In genomic region chr11:119474682-119475596, GRCh38 we compare ENCODE assay signal across 8 cellular contexts. TPM values are rescaled to one million over a fixed set of nuclear protein-coding genes. Genes with fewer than 3 reads are reported as not detected.
DNase-seq lines count a peak whose midpoint lies in the region; ATAC-seq and TF ChIP-seq lines count a peak whose summit lies in the region.

No MANE protein-coding gene starts in this region.

- no peak overlapping the region for H3K4me3 Mint-ChIP-seq in progenitor cell of endocrine pancreas (ENCODE audit: low read depth)

- no peaks in the 10 kb centered on the region for H4K20me1 ChIP-seq in Loucy (ENCODE audit: insufficient read depth, low read length, poor library complexity, severe bottlenecking)

- H3K9me3 Mint-ChIP-seq in progenitor cell of endocrine pancreas (ENCODE audit: low read depth), result no peaks in the 10 kb centered on the region

- H3K9ac ChIP-seq in Loucy (ENCODE audit: low read depth, low read length, poor library complexity, severe bottlenecking) (no peak overlapping the region), adipocyte (ENCODE audit: low read length) (peak overlapping the region; percentile 72)

- peak; percentile 86 for ATAC-seq in Right ventricle myocardium superior (ENCODE audit: poor library complexity)
- ATAC-seq in GM21528 (IDR thresholded peaks at IDR 0.05; ENCODE audit: low FRiP score, unreplicated experiment), result no peak
- no peak for ATAC-seq in HG03039 (IDR thresholded peaks at IDR 0.05; ENCODE audit: unreplicated experiment)

- H2AFZ ChIP-seq in Loucy (ENCODE audit: low read length), result no peak overlapping the region

- no peaks in the 10 kb centered on the region for H3K79me2 ChIP-seq in Loucy (ENCODE audit: insufficient read depth, low read length)

- H3K4me1 Mint-ChIP-seq in progenitor cell of endocrine pancreas (ENCODE audit: low read depth), result no peaks in the 10 kb centered on the region

- H3K4me1 ChIP-seq in Loucy (ENCODE audit: insufficient read depth, low read length, poor library complexity, severe bottlenecking) (peaks cover under 1% of the 10 kb centered on the region), adipocyte (ENCODE audit: control insufficient read depth, insufficient read depth, low read length) (peaks cover 45% of the 10 kb centered on the region)

- peaks cover 46% of the 10 kb centered on the region for H3K27me3 Mint-ChIP-seq in progenitor cell of endocrine pancreas

- no peak overlapping the region for H3K27ac Mint-ChIP-seq in progenitor cell of endocrine pancreas

- H3K27me3 ChIP-seq in Loucy (ENCODE audit: insufficient read depth, low read length, poor library complexity, severe bottlenecking), result no peaks in the 10 kb centered on the region
- H3K27me3 ChIP-seq in adipocyte (replicated peaks; ENCODE audit: control insufficient read depth, insufficient read depth, low read length), result no peaks in the 10 kb centered on the region

- H3F3A ChIP-seq in Loucy (ENCODE audit: low read depth), result no peaks in the 10 kb centered on the region

- H3K9me3 ChIP-seq in Loucy (ENCODE audit: insufficient read depth, low read depth, low read length) (no peaks in the 10 kb centered on the region), adipocyte (ENCODE audit: control insufficient read depth, low read length) (no peaks in the 10 kb centered on the region)

- no peaks in the 10 kb centered on the region for H3K9me2 ChIP-seq in Loucy (replicated peaks; ENCODE audit: low read depth, low read length)

- no peaks in the 10 kb centered on the region for H3K36me3 ChIP-seq in Loucy (ENCODE audit: insufficient read depth, low read length)
- no peaks in the 10 kb centered on the region for H3K36me3 ChIP-seq in adipocyte (ENCODE audit: control insufficient read depth, insufficient read depth, low read length, severe bottlenecking)

- H3K4me3 ChIP-seq in Loucy (ENCODE audit: low read length, poor library complexity, severe bottlenecking) (no peak overlapping the region), adipocyte (ENCODE audit: low read length) (peak overlapping the region; percentile 23)

- TF ChIP-seq CTCF in Loucy (conservative IDR thresholded peaks at IDR 0.05; ENCODE audit: low read length) (peak; percentile 97), progenitor cell of endocrine pancreas (IDR thresholded peaks at IDR 0.05; ENCODE audit: unreplicated experiment) (peak; percentile 89)

- DNase-seq in EL (peak; percentile 75), SK-N-DZ (ENCODE audit: low spot score) (peak; percentile 69), adipocyte (ENCODE audit: low read depth) (peak; percentile 91), Right ventricle myocardium superior (peak; percentile 60), progenitor cell of endocrine pancreas (ENCODE audit: low spot score, unreplicated experiment) (peak; percentile 59)

- no peaks in the 10 kb centered on the region for H3K36me3 Mint-ChIP-seq in progenitor cell of endocrine pancreas (ENCODE audit: insufficient read depth)

- intact Hi-C loops in Right ventricle myocardium superior (cut with DNase I), result loop anchor here (10.0 kb wide), 1 partner anchor 120 kb away; no protein-coding TSS in a partner anchor

- H3K4me2 ChIP-seq in Loucy (ENCODE audit: low read depth, low read length, poor library complexity, severe bottlenecking), result no peak overlapping the region

RNA-seq across cellular contexts. Expression of gene THY1, which starts 52.0 kb away (rescaled TPM):
- 65.9 and 121 TPM in 2 replicates for polyA plus RNA-seq in SK-N-DZ (2014; cell fraction: cytosol; rRNA removed)
- polyA plus RNA-seq in SK-N-DZ (2014; cell fraction: nucleus; rRNA removed), result 51.5 and 76.0 TPM in 2 replicates
- 1.5 TPM for total RNA-seq in Right ventricle myocardium superior
- total RNA-seq in progenitor cell of endocrine pancreas, result 0.44 and 0.62 TPM in 2 replicates
